In the genomic region with DNA sequence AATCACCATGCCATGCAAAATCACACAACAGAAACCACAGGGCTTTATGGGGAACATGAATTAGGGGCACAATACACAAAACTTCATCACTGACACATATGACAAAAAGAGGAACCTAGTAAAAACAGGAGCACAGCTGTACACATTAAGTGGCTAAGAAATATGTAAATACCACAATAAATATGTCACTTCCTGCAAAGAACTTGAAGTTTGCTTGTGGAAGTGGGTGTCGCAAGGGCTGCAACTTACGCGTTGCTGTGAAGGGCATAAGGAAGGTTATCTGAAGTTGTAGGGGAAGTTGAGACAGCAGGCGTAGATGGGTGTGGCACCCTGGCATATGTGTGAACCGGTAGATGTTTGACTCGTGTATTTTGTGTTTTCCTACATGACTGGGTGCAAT, we compare ENCODE assay signal across 9 cellular contexts. TPM values are rescaled to one million over a fixed set of nuclear protein-coding genes. Genes with fewer than 3 reads are reported as not detected.
DNase-seq lines count a peak whose midpoint lies in the region; ATAC-seq and TF ChIP-seq lines count a peak whose summit lies in the region.
"Had no signal": no experiment of that assay in that cellular context is flagged by ENCODE, and none has a peak within 500 bp of the region (broad histone marks: within the 10 kb centered on the region; RNA-seq: fewer than 3 reads in every experiment).

No MANE protein-coding gene starts in this region.

- no peak overlapping the region for H3K4me3 ChIP-seq in GM12865 (ENCODE audit: low read depth, low read length)
- peak overlapping the region; percentile 38 for H3K4me3 ChIP-seq in OCI-LY7 (ENCODE audit: low read depth, low read length, poor library complexity, severe bottlenecking)

- no peaks in the 10 kb centered on the region for H3K9me3 ChIP-seq in OCI-LY7 (ENCODE audit: low read length)

- no peaks in the 10 kb centered on the region for H4K20me1 ChIP-seq in OCI-LY7 (ENCODE audit: insufficient read depth, low read length)

- ATAC-seq in HG02678 (IDR thresholded peaks at IDR 0.05; ENCODE audit: unreplicated experiment) (peak; percentile 96), left colon (peak; percentile 45)

- POLR2A ChIA-PET in OCI-LY7 (lab: Charles Lee): interaction anchor here (1.2 kb wide), 1 partner anchor 9 kb away, joined by 6 read pairs; no protein-coding TSS in a partner anchor

- no peaks in the 10 kb centered on the region for H3K9me2 ChIP-seq in OCI-LY7 (ENCODE audit: insufficient read depth, low read length)

- H3K27ac ChIP-seq in OCI-LY7 (ENCODE audit: low read depth, low read length, poor library complexity, severe bottlenecking): peak overlapping the region; percentile 67

- TF ChIP-seq CTCF in GM12865 (IDR thresholded peaks at IDR 0.05; ENCODE audit: insufficient read depth, low read depth, low read length, missing control alignments) (no peak), OCI-LY7 (conservative IDR thresholded peaks at IDR 0.05; ENCODE audit: low read length) (no peak)

- peaks cover 16% of the 10 kb centered on the region for H3K36me3 ChIP-seq in OCI-LY7 (ENCODE audit: insufficient read depth, low read length)

- no peaks in the 10 kb centered on the region for H3K79me2 ChIP-seq in OCI-LY7 (ENCODE audit: insufficient read depth, low read depth, low read length)

- peaks cover 29% of the 10 kb centered on the region for H3K4me1 ChIP-seq in OCI-LY7 (ENCODE audit: insufficient read depth, low read length, poor library complexity, severe bottlenecking)

- no TSS peak for BruUV-seq in OCI-LY7 (replicated peaks; lab: Mats Ljungman, UMichigan)

- DNase-seq in GM12865 (ENCODE audit: low read depth) (peak; percentile 20), OCI-LY7 (ENCODE audit: low spot score) (peak; percentile 78), left colon (peak in 1 of 2 donors; percentile 32), retina (no peak), NCI-H2171 (lab: John Stamatoyannopoulos, UW) (no peak), NCI-H2029 (lab: John Stamatoyannopoulos, UW) (no peak), middle frontal gyrus (ENCODE audit: extremely low spot score, low spot score) (no peak)
- DNase-seq: NCI-H1930 had no signal

- intact Hi-C loops in OCI-LY7 (cut with micrococcal nuclease; ENCODE audit: unreplicated experiment) (no loop called here), left colon (cut with DNase I, micrococcal nuclease) (loop anchor here in 1 of 2 donors (10.0 kb wide), 2 partner anchors 436 to 526 kb away; no protein-coding TSS in a partner anchor)

- CTCF ChIA-PET in OCI-LY7 (lab: Charles Lee; ENCODE audit: unreplicated experiment): interaction anchor here (0.6 kb wide), 1 partner anchor 9 kb away, joined by 3 read pairs; no protein-coding TSS in a partner anchor

- H2AFZ ChIP-seq in OCI-LY7 (ENCODE audit: low read length): peak overlapping the region; percentile 76; the same call in 1 of the 2 replicates

- H3K4me2 ChIP-seq in OCI-LY7 (ENCODE audit: low read length): peak overlapping the region; percentile 64

RNA-seq across cellular contexts. Expression of gene CLCN4, which starts 42.4 kb away (rescaled TPM):
- 7.8 and 11.1 TPM in 2 replicates for total RNA-seq in OCI-LY7 (2014; rRNA removed; shearing (Covaris generic))
- 9.7 and 10.2 TPM in 2 replicates for total RNA-seq in OCI-LY7 (2022)
- 1 to 10 TPM in 1 of 2 donors, under 1 TPM in 1; 0.46 to 1.4 TPM for total RNA-seq in left colon

Comparison
In these comparisons a context has a peak if more than half of its experiments do, and no peak if none do; other contexts are left out.
1. DNase-seq: peak in GM12865 (single experiment) and OCI-LY7 (single experiment); none in retina (single experiment), NCI-H2171 (single experiment), NCI-H2029 (single experiment) and middle frontal gyrus (single experiment).